ENCODE assay signal across 20 cellular contexts in genomic region chr4:78520808-78521226, GRCh38. TPM values are rescaled to one million over a fixed set of nuclear protein-coding genes. Genes with fewer than 3 reads are reported as not detected.
DNase-seq lines count a peak whose midpoint lies in the region; ATAC-seq and TF ChIP-seq lines count a peak whose summit lies in the region.
"Had no signal": no experiment of that assay in that cellular context is flagged by ENCODE, and none has a peak within 500 bp of the region (broad histone marks: within the 10 kb centered on the region; RNA-seq: fewer than 3 reads in every experiment).

No MANE protein-coding gene starts in this region.

- no peak for TF ChIP-seq CTCF in fibroblast of pulmonary artery (IDR thresholded peaks at IDR 0.05; ENCODE audit: low read length, missing control alignments)
- TF ChIP-seq CTCF in gastrocnemius medialis (IDR thresholded peaks at IDR 0.05 in 4 of 5, conservative IDR thresholded peaks at IDR 0.05 in 1 of 5): no peak

- H3K4me3 ChIP-seq in adipocyte (ENCODE audit: low read length): no peak overlapping the region
- H3K4me3 ChIP-seq in fibroblast of pulmonary artery (replicated peaks; ENCODE audit: low read depth, low read length): no peak overlapping the region
- H3K4me3 ChIP-seq in gastrocnemius medialis: no peak overlapping the region
- H3K4me3 ChIP-seq: right lobe of liver, stomach had no signal

- peak overlapping the region; percentile 19 to 41 (median 30) for H3K27ac ChIP-seq in gastrocnemius medialis
- H3K27ac ChIP-seq: foreskin keratinocyte, right lobe of liver, stomach had no signal

- H3K27me3 ChIP-seq in adipocyte (replicated peaks; ENCODE audit: control insufficient read depth, insufficient read depth, low read length) (no peaks in the 10 kb centered on the region), gastrocnemius medialis (no peaks in the 10 kb centered on the region)
- H3K27me3 ChIP-seq: foreskin keratinocyte, right lobe of liver, stomach had no signal

- intact Hi-C loops in gastrocnemius medialis (cut with DNase I; ENCODE audit: low total_unique reads): no loop called here

- TF ChIP-seq POLR2A in gastrocnemius medialis (IDR thresholded peaks at IDR 0.05): no peak

- H3K4me1 ChIP-seq in adipocyte (ENCODE audit: control insufficient read depth, insufficient read depth, low read length): peaks cover 11% of the 10 kb centered on the region
- no peaks in the 10 kb centered on the region for H3K4me1 ChIP-seq in gastrocnemius medialis
- H3K4me1 ChIP-seq: foreskin keratinocyte, right lobe of liver had no signal

- H3K9me3 ChIP-seq in adipocyte (ENCODE audit: control insufficient read depth, low read length): no peaks in the 10 kb centered on the region
- no peaks in the 10 kb centered on the region for H3K9me3 ChIP-seq in gastrocnemius medialis
- H3K9me3 ChIP-seq: right lobe of liver, stomach had no signal

- in situ Hi-C loops in gastrocnemius medialis (cut with MboI; ENCODE audit: low sequenced_read_pairs in 4 of 4): loop anchor here in 1 of 4 donors (25.0 kb wide), 1 partner anchor 559 kb away; no protein-coding TSS in a partner anchor

- H3K36me3 ChIP-seq in adipocyte (ENCODE audit: control insufficient read depth, insufficient read depth, low read length, severe bottlenecking) (no peaks in the 10 kb centered on the region), gastrocnemius medialis (no peaks in the 10 kb centered on the region)
- H3K36me3 ChIP-seq: right lobe of liver, stomach had no signal

- H3K9ac ChIP-seq in adipocyte (ENCODE audit: low read length): no peak overlapping the region

- ATAC-seq in gastrocnemius medialis: no peak
- no peak for ATAC-seq in GM21619 (IDR thresholded peaks at IDR 0.05; ENCODE audit: unreplicated experiment)
- ATAC-seq in HG03108 (IDR thresholded peaks at IDR 0.05; ENCODE audit: unreplicated experiment): no peak
- ATAC-seq: foreskin keratinocyte, HCT116, right lobe of liver had no signal

- DNase-seq in EH (ENCODE audit: low read depth) (peak; percentile 26), adipocyte (ENCODE audit: low read depth) (peak; percentile 80), fibroblast of pulmonary artery (ENCODE audit: low read depth) (peak; percentile 69), gastrocnemius medialis (no peak), SHP77 (lab: John Stamatoyannopoulos, UW) (no peak), DMS153 treated with DMSO at 0.1 percent for 48 hours (lab: John Stamatoyannopoulos, UW; ENCODE audit: unreplicated experiment) (no peak)
- DNase-seq: activated CD4-positive, CD25-positive, alpha-beta regulatory T cell treated with anti-CD3 and anti-CD28 coated beads, Interleukin-2, amount 50 U/mL, for 72 hours; central memory CD4-positive, alpha-beta T cell; effector CD8-positive, alpha-beta T cell; foreskin keratinocyte; NCI-H1436; NCI-H2171; occipital lobe; right lobe of liver; stomach; T1000 had no signal

RNA-seq across cellular contexts. Expression of gene ANXA3, which starts 30.8 kb away (rescaled TPM):
- 10 to 100 TPM; 15.4 to 22.8 (median 17.7) TPM for total RNA-seq in gastrocnemius medialis
- total RNA-seq: G401 had no signal

Comparison
In these comparisons a context has a peak if more than half of its experiments do, and no peak if none do; other contexts are left out.
1. DNase-seq: peak in EH (single experiment), adipocyte (single experiment) and fibroblast of pulmonary artery (single experiment); none in gastrocnemius medialis (0 of 2), SHP77 (0 of 2) and DMS153 treated with DMSO at 0.1 percent for 48 hours (single experiment).